ENCODE assay signal across 10 cellular contexts in the genomic region with DNA sequence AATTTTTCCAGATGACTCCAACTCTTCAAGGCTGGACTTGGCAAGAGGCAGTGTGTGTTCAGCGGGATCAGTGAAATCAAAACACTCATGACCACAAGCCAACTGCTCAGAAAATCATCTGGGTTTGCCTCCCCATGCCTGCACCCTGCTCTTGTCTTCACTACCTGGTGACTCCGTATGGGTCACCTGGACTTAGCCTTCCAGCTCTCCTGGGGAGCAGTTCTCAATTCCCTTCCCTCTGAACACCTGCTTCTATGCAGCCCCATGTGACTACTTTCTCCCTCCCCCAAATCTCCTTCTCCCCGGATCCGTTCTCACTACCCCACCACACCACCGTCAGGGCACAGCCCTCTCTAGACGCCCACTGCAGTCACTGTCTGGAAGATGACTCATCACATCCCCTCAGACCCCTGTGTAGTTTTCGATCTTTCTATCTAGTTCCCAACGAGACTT.
DNase-seq lines count a peak whose midpoint lies in the region; ATAC-seq and TF ChIP-seq lines count a peak whose summit lies in the region.
"Had no signal": no experiment of that assay in that cellular context is flagged by ENCODE, and none has a peak within 500 bp of the region (broad histone marks: within the 10 kb centered on the region; RNA-seq: fewer than 3 reads in every experiment).

No MANE protein-coding gene starts in this region.

- H3K4me1 ChIP-seq in mesendoderm (ENCODE audit: control insufficient read depth, low read depth, low read length) = no peaks in the 10 kb centered on the region
- no peaks in the 10 kb centered on the region for H3K4me1 ChIP-seq in smooth muscle cell (ENCODE audit: low read depth)
- H3K4me1 ChIP-seq: psoas muscle had no signal

- H2AFZ ChIP-seq in smooth muscle cell (ENCODE audit: low read depth) = no peak overlapping the region

- H3K27me3 ChIP-seq in mesendoderm (ENCODE audit: insufficient read depth, low read length, poor library complexity) (no peaks in the 10 kb centered on the region), smooth muscle cell (ENCODE audit: low read depth) (no peaks in the 10 kb centered on the region)

- no peaks in the 10 kb centered on the region for H3F3A ChIP-seq in smooth muscle cell (ENCODE audit: low read depth)

- DNase-seq in GM13976 (ENCODE audit: low spot score) (peak; percentile 66), mesendoderm (no peak), G401 (ENCODE audit: low spot score) (no peak), smooth muscle cell (lab: John Stamatoyannopoulos, UW; ENCODE audit: unreplicated experiment) (no peak), NCI-H2227 (lab: John Stamatoyannopoulos, UW; ENCODE audit: unreplicated experiment) (no peak)

- in situ Hi-C loops in GM13976 (cut with MboI; ENCODE audit: low sequenced_read_pairs, unreplicated experiment) = no loop called here
- in situ Hi-C loops in G401 (cut with HindIII; ENCODE audit: low sequenced_read_pairs) = no loop called here

- peaks cover 23% of the 10 kb centered on the region for H3K27me3 Mint-ChIP-seq in IgD-negative memory B cell
- H3K27me3 Mint-ChIP-seq: activated naive CD4-positive, alpha-beta T cell treated with anti-CD3 and anti-CD28 coated beads, Interleukin-2, amount 50 U/mL, for 24 hours had no signal

- H2BK120ac ChIP-seq in mesendoderm (ENCODE audit: low read depth, low read length) = no peak overlapping the region

- peak overlapping the region in 2 of 3 donors; percentile 18 to 73 for H3K27ac Mint-ChIP-seq in IgD-negative memory B cell
- H3K27ac Mint-ChIP-seq: activated naive CD4-positive, alpha-beta T cell treated with anti-CD3 and anti-CD28 coated beads, Interleukin-2, amount 50 U/mL, for 24 hours had no signal

- H2BK5ac ChIP-seq in mesendoderm (ENCODE audit: low read length) = no peak overlapping the region

- no peaks in the 10 kb centered on the region for H4K20me1 ChIP-seq in smooth muscle cell (ENCODE audit: low read depth)

- no peaks in the 10 kb centered on the region for H3K9me3 Mint-ChIP-seq in IgD-negative memory B cell
- H3K9me3 Mint-ChIP-seq: activated naive CD4-positive, alpha-beta T cell treated with anti-CD3 and anti-CD28 coated beads, Interleukin-2, amount 50 U/mL, for 24 hours had no signal

- H2BK15ac ChIP-seq in mesendoderm (replicated peaks; ENCODE audit: low read depth) = no peak overlapping the region

- WGBS in mesendoderm (ENCODE audit: extremely low coverage, insufficient coverage, low lambda C conversion rate) = no CpG with 5 or more reads among the region's 8 CpGs
- WGBS in smooth muscle cell (ENCODE audit: low lambda C conversion rate) = 31% methylated on average over 8 of the region's 8 CpGs

- no peak overlapping the region for H4K8ac ChIP-seq in mesendoderm (ENCODE audit: low read depth, low read length)

- H3K18ac ChIP-seq in mesendoderm (ENCODE audit: low read length) = no peak overlapping the region

- no peak overlapping the region for H4K5ac ChIP-seq in mesendoderm (ENCODE audit: low read length)

- H3K4me2 ChIP-seq in mesendoderm (ENCODE audit: low read length) (no peak overlapping the region), smooth muscle cell (no peak overlapping the region)

- H3K79me2 ChIP-seq in mesendoderm (ENCODE audit: control insufficient read depth, insufficient read depth, low read length) = no peaks in the 10 kb centered on the region
- H3K79me2 ChIP-seq in smooth muscle cell (ENCODE audit: low read depth) = no peaks in the 10 kb centered on the region

- H3K36me3 Mint-ChIP-seq in IgD-negative memory B cell = no peaks in the 10 kb centered on the region

- no peak overlapping the region for H3K23ac ChIP-seq in mesendoderm (ENCODE audit: low read length)

- no peaks in the 10 kb centered on the region for H3K9me3 ChIP-seq in smooth muscle cell (replicated peaks; ENCODE audit: low read depth)
- H3K9me3 ChIP-seq: psoas muscle had no signal

- H3K27ac ChIP-seq in mesendoderm (ENCODE audit: low read depth, low read length) = no peak overlapping the region
- H3K27ac ChIP-seq in smooth muscle cell (ENCODE audit: low read depth) = no peak overlapping the region
- H3K27ac ChIP-seq: psoas muscle had no signal

- peak overlapping the region; percentile 6 for H2AK5ac ChIP-seq in mesendoderm (ENCODE audit: low read length)

- H3K56ac ChIP-seq in mesendoderm (ENCODE audit: low read length) = no peak overlapping the region

- H3K36me3 ChIP-seq in mesendoderm (ENCODE audit: control insufficient read depth, insufficient read depth, low read length) = no peaks in the 10 kb centered on the region
- H3K36me3 ChIP-seq in smooth muscle cell (ENCODE audit: low read depth) = no peaks in the 10 kb centered on the region

- H3K9ac ChIP-seq in mesendoderm (ENCODE audit: low read length) (no peak overlapping the region), smooth muscle cell (ENCODE audit: low read depth) (no peak overlapping the region)

- no peak for TF ChIP-seq CTCF in GM13976 (IDR thresholded peaks at IDR 0.05; ENCODE audit: borderline replicate concordance, control extremely low read depth, extremely low read depth, insufficient read depth, missing control alignments)
- TF ChIP-seq CTCF in smooth muscle cell (IDR thresholded peaks at IDR 0.05; ENCODE audit: borderline replicate concordance, insufficient read depth, poor library complexity, severe bottlenecking) = no peak

- peak; percentile 65 for ATAC-seq in GM21529 (IDR thresholded peaks at IDR 0.05; ENCODE audit: unreplicated experiment)
- ATAC-seq in HG03457 (IDR thresholded peaks at IDR 0.05; ENCODE audit: unreplicated experiment) = no peak
- ATAC-seq: psoas muscle had no signal

- peak overlapping the region in 2 of 4 donors; percentile 63 to 95 for H3K4me3 Mint-ChIP-seq in IgD-negative memory B cell
- H3K4me3 Mint-ChIP-seq: activated naive CD4-positive, alpha-beta T cell treated with anti-CD3 and anti-CD28 coated beads, Interleukin-2, amount 50 U/mL, for 24 hours had no signal

- no peak overlapping the region for H3K4ac ChIP-seq in mesendoderm (ENCODE audit: low read depth, low read length)

- H3K4me3 ChIP-seq in mesendoderm (ENCODE audit: low read length) = no peak overlapping the region
- no peak overlapping the region for H3K4me3 ChIP-seq in smooth muscle cell
- H3K4me3 ChIP-seq: psoas muscle had no signal

- no peaks in the 10 kb centered on the region for H3K79me1 ChIP-seq in mesendoderm (ENCODE audit: low read length)

- peaks cover 8 to 15% (median 13%) of the 10 kb centered on the region in 3 donors for H3K4me1 Mint-ChIP-seq in IgD-negative memory B cell
